ENCODE assay signal across 17 cellular contexts in genomic region chr4:53744446-53745160, GRCh38.
A peak's percentile ranks its signal among the peaks of the same experiment; 100 is the strongest.
DNase-seq lines count a peak whose midpoint lies in the region; ATAC-seq and TF ChIP-seq lines count a peak whose summit lies in the region.
"Had no signal": no experiment of that assay in that cellular context is flagged by ENCODE, and none has a peak within 500 bp of the region (broad histone marks: within the 10 kb centered on the region; RNA-seq: fewer than 3 reads in every experiment).

No MANE protein-coding gene starts in this region.

- TF ChIP-seq CTCF in WTC11 (IDR thresholded peaks at IDR 0.05) = no peak
- no peak for TF ChIP-seq CTCF in PC-3 (conservative IDR thresholded peaks at IDR 0.05; ENCODE audit: low read depth, low read length)
- TF ChIP-seq CTCF in GM13976 (IDR thresholded peaks at IDR 0.05; ENCODE audit: borderline replicate concordance, control extremely low read depth, extremely low read depth, insufficient read depth, missing control alignments) = no peak

- POLR2A ChIA-PET in WTC11 (lab: Charles Lee) = interaction anchor here (0.6 kb wide), 1 partner anchor 286 kb away, joined by 3 read pairs; no protein-coding TSS in a partner anchor
- POLR2A ChIA-PET in PC-3 (lab: Charles Lee; ENCODE audit: unreplicated experiment) = no interaction called here

- H3K4me1 ChIP-seq in PC-3 (ENCODE audit: insufficient read depth, low read length) = no peaks in the 10 kb centered on the region
- H3K4me1 ChIP-seq: transverse colon had no signal

- no peak overlapping the region for H2AFZ ChIP-seq in PC-3 (ENCODE audit: low read length)
- H2AFZ ChIP-seq: PC-9 had no signal

- peaks cover 9% of the 10 kb centered on the region for H3K4me1 Mint-ChIP-seq in WTC11
- H3K4me1 Mint-ChIP-seq in stimulated activated naive B cell treated with anti-CD40 and anti-IgM and Interleukin-4, amounts not matched to agents 10 μg/mL and 1 μg/mL and 100 μg/mL, for 72 hours = peaks cover 24 to 41% of the 10 kb centered on the region in 2 donors
- H3K4me1 Mint-ChIP-seq in stimulated activated naive CD8-positive, alpha-beta T cell treated with anti-CD3 and anti-CD28 coated beads, Interleukin-15, amount 100 ng/mL, for 72 hours = no peaks in the 10 kb centered on the region
- H3K4me1 Mint-ChIP-seq: activated naive CD8-positive, alpha-beta T cell treated with anti-CD3 and anti-CD28 coated beads, Interleukin-2, amount 10 ng/mL, durations not matched to agents 7 days and 5 days had no signal

- H3K27me3 ChIP-seq in PC-3 (ENCODE audit: low read length) = no peaks in the 10 kb centered on the region
- H3K27me3 ChIP-seq: transverse colon had no signal

- H3K9ac ChIP-seq in PC-3 (ENCODE audit: low read length) = no peak overlapping the region

- H3K27ac Mint-ChIP-seq in WTC11 = no peak overlapping the region
- no peak overlapping the region for H3K27ac Mint-ChIP-seq in stimulated activated naive B cell treated with anti-CD40 and anti-IgM and Interleukin-4, amounts not matched to agents 10 μg/mL and 1 μg/mL and 100 μg/mL, for 72 hours
- H3K27ac Mint-ChIP-seq in stimulated activated naive CD8-positive, alpha-beta T cell treated with anti-CD3 and anti-CD28 coated beads, Interleukin-15, amount 100 ng/mL, for 72 hours = no peak overlapping the region
- H3K27ac Mint-ChIP-seq: activated CD8-positive, alpha-beta T cell treated with anti-CD3 and anti-CD28 coated beads, Interleukin-2, amount 10 ng/mL, durations not matched to agents 7 days and 5 days; activated naive CD8-positive, alpha-beta T cell treated with anti-CD3 and anti-CD28 coated beads, Interleukin-2, amount 10 ng/mL, durations not matched to agents 7 days and 5 days had no signal

- no peaks in the 10 kb centered on the region for H3K36me3 Mint-ChIP-seq in WTC11
- H3K36me3 Mint-ChIP-seq in stimulated activated naive B cell treated with anti-CD40 and anti-IgM and Interleukin-4, amounts not matched to agents 10 μg/mL and 1 μg/mL and 100 μg/mL, for 72 hours = no peaks in the 10 kb centered on the region
- H3K36me3 Mint-ChIP-seq: activated naive CD8-positive, alpha-beta T cell treated with anti-CD3 and anti-CD28 coated beads, Interleukin-2, amount 10 ng/mL, durations not matched to agents 7 days and 5 days had no signal

- no peaks in the 10 kb centered on the region for H3K9me3 ChIP-seq in PC-3 (ENCODE audit: low read length)
- H3K9me3 ChIP-seq: transverse colon had no signal

- no peaks in the 10 kb centered on the region for H3K27me3 Mint-ChIP-seq in WTC11 (ENCODE audit: low read depth)
- H3K27me3 Mint-ChIP-seq in stimulated activated naive B cell treated with anti-CD40 and anti-IgM and Interleukin-4, amounts not matched to agents 10 μg/mL and 1 μg/mL and 100 μg/mL, for 72 hours = no peaks in the 10 kb centered on the region
- H3K27me3 Mint-ChIP-seq in stimulated activated naive CD8-positive, alpha-beta T cell treated with anti-CD3 and anti-CD28 coated beads, Interleukin-15, amount 100 ng/mL, for 72 hours = peaks cover 26% of the 10 kb centered on the region

- no peaks in the 10 kb centered on the region for H3F3A ChIP-seq in PC-3 (ENCODE audit: low read length, unreplicated experiment)

- in situ Hi-C loops in GM13976 (cut with MboI; ENCODE audit: low sequenced_read_pairs, unreplicated experiment) = no loop called here

- no peak overlapping the region for H3K4me3 ChIP-seq in PC-3 (ENCODE audit: low read length)
- H3K4me3 ChIP-seq: PC-9, transverse colon had no signal

- H3K4me2 ChIP-seq in PC-3 (ENCODE audit: low read length) = no peak overlapping the region
- H3K4me2 ChIP-seq: PC-9 had no signal

- no peak overlapping the region for H3K4me3 Mint-ChIP-seq in WTC11
- H3K4me3 Mint-ChIP-seq in stimulated activated naive B cell treated with anti-CD40 and anti-IgM and Interleukin-4, amounts not matched to agents 10 μg/mL and 1 μg/mL and 100 μg/mL, for 72 hours = no peak overlapping the region
- no peak overlapping the region for H3K4me3 Mint-ChIP-seq in stimulated activated naive CD8-positive, alpha-beta T cell treated with anti-CD3 and anti-CD28 coated beads, Interleukin-15, amount 100 ng/mL, for 72 hours
- H3K4me3 Mint-ChIP-seq: activated CD8-positive, alpha-beta T cell treated with anti-CD3 and anti-CD28 coated beads, Interleukin-2, amount 10 ng/mL, durations not matched to agents 7 days and 5 days; activated naive CD8-positive, alpha-beta T cell treated with anti-CD3 and anti-CD28 coated beads, Interleukin-2, amount 10 ng/mL, durations not matched to agents 7 days and 5 days had no signal

- no peak overlapping the region for H3K27ac ChIP-seq in PC-3 (ENCODE audit: low read length)
- H3K27ac ChIP-seq: PC-9, transverse colon had no signal

- intact Hi-C loops in PC-3 (cut with micrococcal nuclease) = no loop called here

- DNase-seq in NCI-H510A treated with DMSO at 0.1 percent for 48 hours (lab: John Stamatoyannopoulos, UW) (peak; percentile 60), NCI-H510A (lab: John Stamatoyannopoulos, UW) (no peak), NCI-H524 (lab: John Stamatoyannopoulos, UW) (peak; percentile 38 to 70), WTC11 (ENCODE audit: low spot score) (no peak), PC-3 (no peak), GM13976 (ENCODE audit: low spot score) (no peak)
- no peak for DNase-seq in stimulated activated naive B cell treated with anti-CD40 and anti-IgM and Interleukin-4, amounts not matched to agents 10 μg/mL and 1 μg/mL and 100 μg/mL, for 72 hours
- no peak for DNase-seq in stimulated activated naive CD8-positive, alpha-beta T cell treated with anti-CD3 and anti-CD28 coated beads, Interleukin-15, amount 100 ng/mL, for 72 hours
- DNase-seq: activated CD8-positive, alpha-beta T cell treated with anti-CD3 and anti-CD28 coated beads, Interleukin-2, amount 10 ng/mL, durations not matched to agents 7 days and 5 days; activated naive CD8-positive, alpha-beta T cell treated with anti-CD3 and anti-CD28 coated beads, Interleukin-2, amount 10 ng/mL, durations not matched to agents 7 days and 5 days; effector CD4-positive, alpha-beta T cell; kidney glomerular epithelial cell; NCI-H2029 treated with DMSO at 0.1 percent for 48 hours; occipital lobe; PC-9; stimulated activated CD4-positive, alpha-beta T cell treated with anti-CD3 and anti-CD28 coated beads, Interleukin-4, amount 100 ng/mL, for 1 hour; transverse colon had no signal

- H3K79me2 ChIP-seq in PC-3 (ENCODE audit: low read length) = no peaks in the 10 kb centered on the region

- no peaks in the 10 kb centered on the region for H3K9me2 ChIP-seq in PC-3 (replicated peaks; ENCODE audit: low read length)

- CTCF ChIA-PET in WTC11 (lab: Charles Lee) = interaction anchor here (0.8 to 2.4 kb wide), 5 partner anchors 8 to 489 kb away, joined by 3 to 6 read pairs (median 4); no protein-coding TSS in a partner anchor
- CTCF ChIA-PET in PC-3 (lab: Charles Lee) = no interaction called here

- ATAC-seq in WTC11 = peak; percentile 60
- no peak for ATAC-seq in PC-3
- ATAC-seq in stimulated activated naive B cell treated with anti-CD40 and anti-IgM and Interleukin-4, amounts not matched to agents 10 μg/mL and 1 μg/mL and 100 μg/mL, for 72 hours (replicated peaks) = no peak
- ATAC-seq in stimulated activated naive CD8-positive, alpha-beta T cell treated with anti-CD3 and anti-CD28 coated beads, Interleukin-15, amount 100 ng/mL, for 72 hours = no peak
- ATAC-seq: activated CD8-positive, alpha-beta T cell treated with anti-CD3 and anti-CD28 coated beads, Interleukin-2, amount 10 ng/mL, durations not matched to agents 7 days and 5 days had no signal

- BruUV-seq in PC-3 (replicated peaks; lab: Mats Ljungman, UMichigan) = no TSS peak

- no peaks in the 10 kb centered on the region for H3K36me3 ChIP-seq in PC-3 (ENCODE audit: low read depth, low read length)
- H3K36me3 ChIP-seq: transverse colon had no signal

- H3K9me3 Mint-ChIP-seq in WTC11 = peaks cover 4% of the 10 kb centered on the region
- H3K9me3 Mint-ChIP-seq in stimulated activated naive B cell treated with anti-CD40 and anti-IgM and Interleukin-4, amounts not matched to agents 10 μg/mL and 1 μg/mL and 100 μg/mL, for 72 hours = peaks cover 0 to 5% of the 10 kb centered on the region in 2 donors
- H3K9me3 Mint-ChIP-seq in stimulated activated naive CD8-positive, alpha-beta T cell treated with anti-CD3 and anti-CD28 coated beads, Interleukin-15, amount 100 ng/mL, for 72 hours = peaks cover 0 to 7% of the 10 kb centered on the region in 2 donors
- H3K9me3 Mint-ChIP-seq: activated naive CD8-positive, alpha-beta T cell treated with anti-CD3 and anti-CD28 coated beads, Interleukin-2, amount 10 ng/mL, durations not matched to agents 7 days and 5 days had no signal

- H4K20me1 ChIP-seq in PC-3 (ENCODE audit: low read length) = no peaks in the 10 kb centered on the region

TF ChIP-seq in WTC11, 78 proteins besides CTCF, POLR2A, EP300 and RAD21:
- TF ChIP-seq NFYB (CRISPR knock-in tag; conservative IDR thresholded peaks at IDR 0.05; ENCODE audit: low read depth) (no peak), SOX15 (CRISPR knock-in tag; IDR thresholded peaks at IDR 0.05) (no peak), GTF2I (CRISPR knock-in tag; conservative IDR thresholded peaks at IDR 0.05) (no peak)
- TF ChIP-seq, protein P1, sequence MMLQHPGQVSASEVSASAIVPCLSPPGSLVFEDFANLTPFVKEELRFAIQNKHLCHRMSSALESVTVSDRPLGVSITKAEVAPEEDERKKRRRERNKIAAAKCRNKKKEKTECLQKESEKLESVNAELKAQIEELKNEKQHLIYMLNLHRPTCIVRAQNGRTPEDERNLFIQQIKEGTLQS (CRISPR knock-in tag; conservative IDR thresholded peaks at IDR 0.05) = no peak

Comparison
In these comparisons a context has a peak if more than half of its experiments do, and no peak if none do; other contexts are left out.
1. DNase-seq: peak in NCI-H510A treated with DMSO at 0.1 percent for 48 hours (single experiment) and NCI-H524 (2 of 2); none in NCI-H510A (single experiment), WTC11 (single experiment), PC-3 (single experiment), GM13976 (single experiment), stimulated activated naive B cell treated with anti-CD40 and anti-IgM and Interleukin-4, amounts not matched to agents 10 μg/mL and 1 μg/mL and 100 μg/mL, for 72 hours (single experiment) and stimulated activated naive CD8-positive, alpha-beta T cell treated with anti-CD3 and anti-CD28 coated beads, Interleukin-15, amount 100 ng/mL, for 72 hours (0 of 2).